25 cellular contexts compared by ENCODE assay signal in genomic region chr21:45433301-45433700, GRCh38. TPM values are rescaled to one million over a fixed set of nuclear protein-coding genes. Genes with fewer than 3 reads are reported as not detected.
DNase-seq lines count a peak whose midpoint lies in the region; ATAC-seq, FAIRE-seq and TF ChIP-seq lines count a peak whose summit lies in the region.
"Had no signal": no experiment of that assay in that cellular context is flagged by ENCODE, and none has a peak within 500 bp of the region (broad histone marks: within the 10 kb centered on the region; RNA-seq: fewer than 3 reads in every experiment).

No MANE protein-coding gene starts in this region.

- intact Hi-C loops in heart right ventricle (cut with DNase I) (no loop called here), cardiac septum (cut with DNase I) (no loop called here), uterus (cut with DNase I; ENCODE audit: low total_unique reads) (no loop called here), mucosa of descending colon (cut with DNase I, micrococcal nuclease) (no loop called here)

- peaks cover 18 to 60% (median 34%) of the 10 kb centered on the region in 9 donors for H3K4me1 ChIP-seq in heart right ventricle
- peaks cover 0 to 16% of the 10 kb centered on the region in 2 donors for H3K4me1 ChIP-seq in uterus
- no peaks in the 10 kb centered on the region for H3K4me1 ChIP-seq in mucosa of descending colon (ENCODE audit: low read depth)

- H3K36me3 Mint-ChIP-seq in chondrocyte (ENCODE audit: low read depth) (peaks cover 2% of the 10 kb centered on the region), neural crest cell (ENCODE audit: low read depth) (no peaks in the 10 kb centered on the region)
- H3K36me3 Mint-ChIP-seq: CD14-positive monocyte, immature natural killer cell, memory B cell, neural progenitor cell had no signal

- 76 to 82% methylated on average over 8 of the region's 8 CpGs for WGBS in heart right ventricle, 2 donors

- H3K27me3 Mint-ChIP-seq in chondrocyte (ENCODE audit: low read depth) (no peaks in the 10 kb centered on the region), neural crest cell (ENCODE audit: low read depth) (peaks cover 6% of the 10 kb centered on the region)

- H3K4me1 Mint-ChIP-seq in chondrocyte (ENCODE audit: low read depth), result peaks cover 69% of the 10 kb centered on the region
- H3K4me1 Mint-ChIP-seq in neural crest cell, result peaks cover 25% of the 10 kb centered on the region
- H3K4me1 Mint-ChIP-seq: immature natural killer cell, memory B cell had no signal

- no peak overlapping the region for H3K4me3 ChIP-seq in heart right ventricle
- no peak overlapping the region for H3K4me3 ChIP-seq in uterus
- no peak overlapping the region for H3K4me3 ChIP-seq in mucosa of descending colon
- H3K4me3 ChIP-seq: dorsolateral prefrontal cortex, neural progenitor cell had no signal

- DNase-seq in heart right ventricle (no peak), cardiac septum (ENCODE audit: low spot score) (no peak), chondrocyte (ENCODE audit: low spot score) (no peak), neural crest cell (ENCODE audit: low read depth, low spot score) (no peak), uterus (no peak), mucosa of descending colon (no peak), NCI-H526 treated with DMSO at 0.1 percent for 48 hours (lab: John Stamatoyannopoulos, UW) (no peak), H54 (ENCODE audit: insufficient read length, low spot score) (no peak)
- DNase-seq: activated naive CD4-positive, alpha-beta T cell treated with Interleukin-2 at 50 U/mL for 16 hours; activated T-cell treated with anti-CD3 and anti-CD28 coated beads for 4 hours; DMS153; dorsolateral prefrontal cortex; glutamatergic neuron; immature natural killer cell; KBM-7; NCI-H2029; NCI-H446 treated with DMSO at 0.1 percent for 48 hours; stimulated activated naive CD8-positive, alpha-beta T cell treated with anti-CD3 and anti-CD28 coated beads, Interleukin-15, amount 100 ng/mL, for 72 hours had no signal

- no peak for TF ChIP-seq POLR2A in uterus (IDR thresholded peaks at IDR 0.05)
- no peak for TF ChIP-seq POLR2A in H54 (IDR thresholded peaks at IDR 0.05; ENCODE audit: low read depth, low read length)

- peak overlapping the region; percentile 88 for H3K27ac Mint-ChIP-seq in chondrocyte (ENCODE audit: unreplicated experiment)
- no peak overlapping the region for H3K27ac Mint-ChIP-seq in neural crest cell (ENCODE audit: unreplicated experiment)
- H3K27ac Mint-ChIP-seq: immature natural killer cell; memory B cell; stimulated activated naive CD8-positive, alpha-beta T cell treated with anti-CD3 and anti-CD28 coated beads, Interleukin-15, amount 100 ng/mL, for 72 hours had no signal

- H3K27me3 ChIP-seq in heart right ventricle (no peaks in the 10 kb centered on the region), uterus (no peaks in the 10 kb centered on the region)
- H3K27me3 ChIP-seq: neural progenitor cell had no signal

- ATAC-seq in heart right ventricle (peak in 1 of 8 donors; percentile 8), mucosa of descending colon (no peak)
- ATAC-seq: esophagus mucosa; HCT116; stimulated activated naive CD8-positive, alpha-beta T cell treated with anti-CD3 and anti-CD28 coated beads, Interleukin-15, amount 100 ng/mL, for 72 hours had no signal

- H3K9me3 Mint-ChIP-seq in chondrocyte (ENCODE audit: low read depth) (no peaks in the 10 kb centered on the region), neural crest cell (no peaks in the 10 kb centered on the region)
- H3K9me3 Mint-ChIP-seq: immature natural killer cell; memory B cell; neural progenitor cell; stimulated activated naive CD8-positive, alpha-beta T cell treated with anti-CD3 and anti-CD28 coated beads, Interleukin-15, amount 100 ng/mL, for 72 hours had no signal

- H3K36me3 ChIP-seq in heart right ventricle (no peaks in the 10 kb centered on the region), uterus (no peaks in the 10 kb centered on the region), mucosa of descending colon (ENCODE audit: low read depth) (no peaks in the 10 kb centered on the region)
- H3K36me3 ChIP-seq: neural progenitor cell had no signal

- no peak for FAIRE-seq in H54 (lab: Jason Lieb, UNC)
- FAIRE-seq: A204.1, GM12891 had no signal

- H3K27ac ChIP-seq in heart right ventricle, result peak overlapping the region in 6 of 10 donors; percentile 1 to 61 (median 38)
- peak overlapping the region; percentile 33 to 68 for H3K27ac ChIP-seq in uterus
- H3K27ac ChIP-seq: neural progenitor cell had no signal

- no peak overlapping the region for H3K4me3 Mint-ChIP-seq in chondrocyte (ENCODE audit: unreplicated experiment)
- H3K4me3 Mint-ChIP-seq in neural crest cell, result peak overlapping the region; percentile 5
- H3K4me3 Mint-ChIP-seq: CD14-positive monocyte; immature natural killer cell; memory B cell; stimulated activated naive CD8-positive, alpha-beta T cell treated with anti-CD3 and anti-CD28 coated beads, Interleukin-15, amount 100 ng/mL, for 72 hours had no signal

- H3K9me3 ChIP-seq in heart right ventricle, result no peaks in the 10 kb centered on the region
- H3K9me3 ChIP-seq in uterus, result no peaks in the 10 kb centered on the region
- no peaks in the 10 kb centered on the region for H3K9me3 ChIP-seq in mucosa of descending colon

- TF ChIP-seq CTCF in heart right ventricle (IDR thresholded peaks at IDR 0.05), result no peak
- TF ChIP-seq CTCF in chondrocyte (IDR thresholded peaks at IDR 0.05), result no peak
- no peak for TF ChIP-seq CTCF in neural crest cell (conservative IDR thresholded peaks at IDR 0.05)
- TF ChIP-seq CTCF in uterus (IDR thresholded peaks at IDR 0.05), result no peak
- no peak for TF ChIP-seq CTCF in mucosa of descending colon (IDR thresholded peaks at IDR 0.05)

RNA-seq across cellular contexts. Expression of gene COL18A1, which starts 28.3 kb away (rescaled TPM):
- 10 to 100 TPM; 33.7 to 87.1 (median 48.8) TPM for total RNA-seq in heart right ventricle
- polyA plus RNA-seq in heart right ventricle, result 10 to 100 TPM; 63.1 to 70.6 TPM
- total RNA-seq in cardiac septum, result 77.0 TPM
- total RNA-seq in chondrocyte, result 322 to 628 TPM (median 616 TPM) in 3 replicates
- total RNA-seq in neural crest cell, result 18.2 and 19.2 TPM in 2 replicates
- 100 to 1,000 TPM in 3 of 4 donors, 10 to 100 TPM in 1; 73.0 to 223 (median 152) TPM for total RNA-seq in uterus
- 10 to 100 TPM in 2 of 3 donors, 1 to 10 TPM in 1; 4.6 to 46.9 (median 21.3) TPM for total RNA-seq in mucosa of descending colon
